ENCODE assay signal across 8 cellular contexts in the genomic region with DNA sequence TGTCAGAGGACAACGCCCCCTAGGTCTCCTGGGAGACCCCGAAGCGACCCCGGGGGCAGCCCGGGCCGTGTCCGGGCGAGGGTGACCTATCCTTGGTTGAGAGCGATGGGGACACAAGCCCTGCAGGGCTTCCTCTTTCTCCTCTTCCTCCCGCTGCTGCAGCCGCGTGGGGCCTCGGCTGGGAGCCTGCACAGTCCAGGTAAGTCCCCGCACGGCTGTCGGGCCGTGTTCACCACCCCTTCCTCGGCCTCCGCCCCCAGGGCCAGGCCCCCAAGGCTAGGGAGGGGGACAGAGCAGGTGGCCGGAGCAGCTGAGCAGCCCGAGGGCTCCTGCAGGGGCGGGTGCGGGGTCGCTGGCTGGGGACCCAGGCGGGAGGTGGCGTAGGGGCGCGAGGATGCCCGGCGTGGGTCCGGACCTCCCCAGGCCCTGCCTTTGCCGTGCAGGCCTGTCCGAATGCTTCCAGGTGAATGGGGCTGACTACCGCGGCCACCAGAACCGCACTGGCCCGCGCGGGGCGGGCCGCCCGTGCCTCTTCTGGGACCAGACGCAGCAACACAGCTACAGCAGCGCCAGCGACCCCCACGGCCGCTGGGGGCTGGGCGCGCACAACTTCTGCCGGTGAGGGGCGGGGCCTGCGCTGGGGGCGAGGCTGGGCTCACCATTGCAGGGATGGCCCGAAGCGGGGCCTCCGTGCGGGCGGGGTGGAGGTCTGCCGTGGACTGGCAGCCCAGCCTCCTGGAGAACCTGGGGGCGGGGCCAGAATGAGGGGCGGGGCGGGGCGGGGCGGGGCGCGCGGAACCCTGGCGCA. TPM values are rescaled to one million over a fixed set of nuclear protein-coding genes. Genes with fewer than 3 reads are reported as not detected.
DNase-seq lines count a peak whose midpoint lies in the region; ATAC-seq, FAIRE-seq and TF ChIP-seq lines count a peak whose summit lies in the region.

No MANE protein-coding gene starts in this region.

- no peaks in the 10 kb centered on the region for H3K9me3 ChIP-seq in heart left ventricle
- H3K9me3 ChIP-seq in naive thymus-derived CD4-positive, alpha-beta T cell (ENCODE audit: control insufficient read depth in 2 of 3, low read length in 3 of 3), result no peaks in the 10 kb centered on the region

- peaks cover 8% of the 10 kb centered on the region for H3K4me1 Mint-ChIP-seq in T-helper 2 cell treated with Interferon-gamma antibody and Interleukin-4, amounts not matched to agents 5 μg/mL and 100 μg/mL, for 36 hours (ENCODE audit: low read depth)
- H3K4me1 Mint-ChIP-seq in naive thymus-derived CD4-positive, alpha-beta T cell, result peaks cover 11 to 39% (median 21%) of the 10 kb centered on the region in 7 donors

- H3K27ac Mint-ChIP-seq in T-helper 2 cell treated with Interferon-gamma antibody and Interleukin-4, amounts not matched to agents 5 μg/mL and 100 μg/mL, for 36 hours, result no peak overlapping the region
- no peak overlapping the region for H3K27ac Mint-ChIP-seq in naive thymus-derived CD4-positive, alpha-beta T cell

- CTCF ChIA-PET in naive thymus-derived CD4-positive, alpha-beta T cell (lab: Charles Lee), result interaction anchor here (0.7 kb wide), 1 partner anchor 213 kb away, joined by 4 read pairs; no protein-coding TSS in a partner anchor

- FAIRE-seq in bronchial epithelial cell (lab: Jason Lieb, UNC), result no peak

- H3K27ac ChIP-seq in heart left ventricle, result no peak overlapping the region
- H3K27ac ChIP-seq in naive thymus-derived CD4-positive, alpha-beta T cell (ENCODE audit: low read depth, low read length), result no peak overlapping the region

- intact Hi-C loops in heart left ventricle (cut with DNase I), result loop anchor here in 1 of 10 donors (10.0 kb wide), 1 partner anchor 90 kb away; no protein-coding TSS in a partner anchor
- intact Hi-C loops in Right ventricle myocardium superior (cut with DNase I), result no loop called here
- intact Hi-C loops in naive thymus-derived CD4-positive, alpha-beta T cell (cut with micrococcal nuclease), result loop anchor here (1.0 kb wide), 2 partner anchors 16 to 60 kb away; a partner anchor contains a TSS

- H3K4me1 ChIP-seq in heart left ventricle, result peaks cover 3 to 59% (median 42%) of the 10 kb centered on the region in 12 donors
- peaks cover 13 to 40% of the 10 kb centered on the region in 2 donors for H3K4me1 ChIP-seq in naive thymus-derived CD4-positive, alpha-beta T cell (ENCODE audit: control insufficient read depth in 2 of 2, insufficient read depth in 2 of 2, low read length in 2 of 2)

- no peak for ATAC-seq in heart left ventricle
- ATAC-seq in Right ventricle myocardium superior (ENCODE audit: poor library complexity), result no peak
- peak; percentile 28 for ATAC-seq in naive thymus-derived CD4-positive, alpha-beta T cell
- no peak for ATAC-seq in HG03039 (IDR thresholded peaks at IDR 0.05; ENCODE audit: unreplicated experiment)
- ATAC-seq in GM18867 (IDR thresholded peaks at IDR 0.05; ENCODE audit: unreplicated experiment), result no peak

- H3K9me3 Mint-ChIP-seq in T-helper 2 cell treated with Interferon-gamma antibody and Interleukin-4, amounts not matched to agents 5 μg/mL and 100 μg/mL, for 36 hours, result no peaks in the 10 kb centered on the region
- peaks cover 0 to 1% (median 0%) of the 10 kb centered on the region in 11 donors for H3K9me3 Mint-ChIP-seq in naive thymus-derived CD4-positive, alpha-beta T cell

- peak overlapping the region; percentile 3 to 45 (median 30) for H3K4me3 ChIP-seq in heart left ventricle
- H3K4me3 ChIP-seq in bronchial epithelial cell (ENCODE audit: low read depth, low read length), result peak overlapping the region; percentile 44
- H3K4me3 ChIP-seq in naive thymus-derived CD4-positive, alpha-beta T cell (ENCODE audit: low read length), result peak overlapping the region; percentile 44

- 1% methylated on average over 19 to 68 of the region's 68 CpGs for WGBS in heart left ventricle, 4 donors

- no peaks in the 10 kb centered on the region for H3K36me3 Mint-ChIP-seq in T-helper 2 cell treated with Interferon-gamma antibody and Interleukin-4, amounts not matched to agents 5 μg/mL and 100 μg/mL, for 36 hours (ENCODE audit: low read depth)
- H3K36me3 Mint-ChIP-seq in naive thymus-derived CD4-positive, alpha-beta T cell, result peaks cover 0 to 1% (median 0%) of the 10 kb centered on the region in 5 donors

- DNase-seq in heart left ventricle, result peak in 2 of 5 donors; percentile 7 to 28
- no peak for DNase-seq in Right ventricle myocardium superior
- peak; percentile 86 to 92 for DNase-seq in NCI-H1930 (lab: John Stamatoyannopoulos, UW)
- peak; percentile 72 for DNase-seq in T-helper 2 cell treated with Interferon-gamma antibody and Interleukin-4, amounts not matched to agents 5 μg/mL and 100 μg/mL, for 36 hours (ENCODE audit: low spot score)
- DNase-seq in bronchial epithelial cell (ENCODE audit: low read depth), result peak; percentile 39
- peak in 7 of 9 donors; percentile 34 to 75 (median 48) for DNase-seq in naive thymus-derived CD4-positive, alpha-beta T cell

- TF ChIP-seq CTCF in heart left ventricle (IDR thresholded peaks at IDR 0.05) (no peak), bronchial epithelial cell (IDR thresholded peaks at IDR 0.05; ENCODE audit: insufficient read depth, low read length, severe bottlenecking) (no peak)

- POLR2A ChIA-PET in naive thymus-derived CD4-positive, alpha-beta T cell (lab: Charles Lee), result interaction anchor here (0.7 to 4.0 kb wide), 2 partner anchors 15 to 17 kb away, joined by 3 to 17 read pairs; a partner anchor contains a TSS

- peaks cover 37% of the 10 kb centered on the region for H3K27me3 Mint-ChIP-seq in T-helper 2 cell treated with Interferon-gamma antibody and Interleukin-4, amounts not matched to agents 5 μg/mL and 100 μg/mL, for 36 hours (ENCODE audit: low read depth)
- peaks cover 10 to 43% (median 20%) of the 10 kb centered on the region in 5 donors for H3K27me3 Mint-ChIP-seq in naive thymus-derived CD4-positive, alpha-beta T cell

- no peaks in the 10 kb centered on the region for H3K36me3 ChIP-seq in heart left ventricle
- H3K36me3 ChIP-seq in bronchial epithelial cell (ENCODE audit: control insufficient read depth, insufficient read depth, low read length), result no peaks in the 10 kb centered on the region
- no peaks in the 10 kb centered on the region for H3K36me3 ChIP-seq in naive thymus-derived CD4-positive, alpha-beta T cell (ENCODE audit: control insufficient read depth in 2 of 3, insufficient read depth in 3 of 3, low read length in 3 of 3)

- peaks cover 61 to 86% (median 78%) of the 10 kb centered on the region in 9 donors for H3K27me3 ChIP-seq in heart left ventricle
- H3K27me3 ChIP-seq in bronchial epithelial cell (ENCODE audit: control insufficient read depth, insufficient read depth, low read length), result no peaks in the 10 kb centered on the region
- peaks cover 5 to 28% of the 10 kb centered on the region in 2 donors for H3K27me3 ChIP-seq in naive thymus-derived CD4-positive, alpha-beta T cell (ENCODE audit: control insufficient read depth in 2 of 2, insufficient read depth in 2 of 2, low read length in 2 of 2)

- H3K4me3 Mint-ChIP-seq in T-helper 2 cell treated with Interferon-gamma antibody and Interleukin-4, amounts not matched to agents 5 μg/mL and 100 μg/mL, for 36 hours, result peak overlapping the region; percentile 67
- peak overlapping the region; percentile 69 to 89 (median 85) for H3K4me3 Mint-ChIP-seq in naive thymus-derived CD4-positive, alpha-beta T cell

- no peak for TF ChIP-seq POLR2A in heart left ventricle (IDR thresholded peaks at IDR 0.05)

RNA-seq across cellular contexts. Expression of a gene that starts 0.5 kb away (rescaled TPM):
- total RNA-seq in heart left ventricle (under 1 TPM in 1 of 9 donors, not detected in 8; 0.27 TPM), Right ventricle myocardium superior (not detected), bronchial epithelial cell (1.1 and 1.2 TPM in 2 replicates)
- not detected for polyA plus RNA-seq in heart left ventricle
- total RNA-seq in naive thymus-derived CD4-positive, alpha-beta T cell, result not detected
- polyA plus RNA-seq in naive thymus-derived CD4-positive, alpha-beta T cell, result not detected

RNA-seq across cellular contexts. Expression of a gene that starts 4.5 kb away (rescaled TPM):
- total RNA-seq in heart left ventricle (10 to 100 TPM in 1 of 9 donors, 1 to 10 TPM in 8; 6.9 to 16.3 (median 9.0) TPM), Right ventricle myocardium superior (7.7 TPM), bronchial epithelial cell (5.3 and 5.5 TPM in 2 replicates)
- 10 to 100 TPM in 1 of 2 donors, 1 to 10 TPM in 1; 8.1 to 15.2 TPM for polyA plus RNA-seq in heart left ventricle
- 10 to 100 TPM in 1 of 5 experiments, 1 to 10 TPM in 1, under 1 TPM in 3; 0.40 to 39.4 (median 0.79) TPM for total RNA-seq in naive thymus-derived CD4-positive, alpha-beta T cell
- polyA plus RNA-seq in naive thymus-derived CD4-positive, alpha-beta T cell, result under 1 TPM in 1 of 2 donors, not detected in 1; 0.54 TPM

RNA-seq across cellular contexts. Expression of a gene that starts 15.6 kb away (rescaled TPM):
- total RNA-seq in heart left ventricle (10 to 100 TPM in 1 of 9 donors, 1 to 10 TPM in 4, under 1 TPM in 4; 0.72 to 11.9 (median 1.2) TPM), Right ventricle myocardium superior (1.1 TPM), bronchial epithelial cell (0.26 and 0.51 TPM in 2 replicates)
- polyA plus RNA-seq in heart left ventricle, result 1 to 10 TPM; 1.3 to 2.5 TPM
- 10 to 100 TPM in 1 of 5 experiments, under 1 TPM in 1, not detected in 3; 0.93 to 89.1 TPM for total RNA-seq in naive thymus-derived CD4-positive, alpha-beta T cell
- not detected for polyA plus RNA-seq in naive thymus-derived CD4-positive, alpha-beta T cell

RNA-seq across cellular contexts. Expression of a gene that starts 48.1 kb away (rescaled TPM):
- total RNA-seq in heart left ventricle (1 to 10 TPM in 2 of 9 donors, under 1 TPM in 7; 0.13 to 2.0 (median 0.75) TPM), Right ventricle myocardium superior (0.73 TPM), bronchial epithelial cell (under 0.01 and 0.13 TPM in 2 replicates)
- polyA plus RNA-seq in heart left ventricle, result 1 to 10 TPM in 1 of 2 donors, under 1 TPM in 1; 0.62 to 1.7 TPM
- total RNA-seq in naive thymus-derived CD4-positive, alpha-beta T cell, result under 1 TPM in 2 of 5 experiments, not detected in 3; 0.15 to 0.37 TPM
- polyA plus RNA-seq in naive thymus-derived CD4-positive, alpha-beta T cell, result not detected

RNA-seq across cellular contexts. Expression of a gene that starts 52.9 kb away (rescaled TPM):
- 10 to 100 TPM; 26.3 to 48.4 (median 34.2) TPM for total RNA-seq in heart left ventricle
- polyA plus RNA-seq in heart left ventricle, result 10 to 100 TPM; 28.3 to 29.1 TPM
- 36.8 TPM for total RNA-seq in Right ventricle myocardium superior
- 41.9 and 96.5 TPM in 2 replicates for total RNA-seq in bronchial epithelial cell
- 100 to 1,000 TPM in 2 of 5 experiments, 10 to 100 TPM in 3; 48.6 to 149 (median 87.0) TPM for total RNA-seq in naive thymus-derived CD4-positive, alpha-beta T cell
- 10 to 100 TPM; 12.4 to 30.0 TPM for polyA plus RNA-seq in naive thymus-derived CD4-positive, alpha-beta T cell
